ENCODE assay signal across 21 cellular contexts in the genomic region with DNA sequence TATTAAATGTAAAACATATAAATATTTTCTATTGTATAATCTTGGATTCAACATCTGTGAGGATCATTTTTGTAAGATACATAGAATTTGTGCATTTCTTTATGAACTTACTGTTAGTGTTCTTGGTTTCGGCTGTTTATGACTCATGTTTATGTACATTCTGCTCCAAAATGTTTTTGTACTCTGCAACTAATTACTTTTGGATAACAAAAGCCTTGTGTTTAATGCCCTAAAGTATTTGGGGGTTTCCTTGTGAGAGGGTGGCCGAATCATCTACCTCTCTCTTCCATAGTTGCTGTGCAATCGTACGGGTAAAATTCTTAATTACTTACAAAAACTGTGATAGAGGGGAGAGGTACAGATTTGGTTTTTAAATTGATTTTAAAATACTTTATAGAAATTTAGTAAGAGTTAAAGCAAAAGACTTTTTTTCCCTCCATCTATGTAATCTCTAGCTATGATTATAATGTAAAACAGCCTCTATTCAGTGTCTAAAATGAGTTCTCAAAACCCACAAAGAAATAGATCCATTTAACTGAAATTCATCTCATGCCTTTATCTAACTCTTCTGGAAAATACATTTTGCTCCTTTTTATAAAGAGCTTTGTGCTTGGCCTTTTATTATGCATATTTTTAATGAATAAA. TPM values are rescaled to one million over a fixed set of nuclear protein-coding genes. Genes with fewer than 3 reads are reported as not detected.
A peak's percentile ranks its signal among the peaks of the same experiment; 100 is the strongest.
DNase-seq lines count a peak whose midpoint lies in the region; ATAC-seq, FAIRE-seq and TF ChIP-seq lines count a peak whose summit lies in the region.
"Had no signal": no experiment of that assay in that cellular context is flagged by ENCODE, and none has a peak within 500 bp of the region (broad histone marks: within the 10 kb centered on the region; RNA-seq: fewer than 3 reads in every experiment).

No MANE protein-coding gene starts in this region.

- no peaks in the 10 kb centered on the region for H3K27me3 ChIP-seq in breast epithelium
- no peaks in the 10 kb centered on the region for H3K27me3 ChIP-seq in tibial nerve
- H3K27me3 ChIP-seq: Peyer's patch had no signal

- WGBS in tibial nerve, 2 donors: 46 to 56% methylated on average over 4 of the region's 4 CpGs

- peak overlapping the region; percentile 31 for H3K27ac Mint-ChIP-seq in MCF 10A (ENCODE audit: low read depth, unreplicated experiment)
- peak overlapping the region; percentile 29 to 30 for H3K27ac Mint-ChIP-seq in T-cell
- H3K27ac Mint-ChIP-seq in stimulated activated memory B cell treated with anti-CD40 and anti-IgM and Interleukin-4, amounts not matched to agents 10 μg/mL and 1 μg/mL and 100 μg/mL, for 72 hours: no peak overlapping the region

- intact Hi-C loops in MCF 10A (cut with micrococcal nuclease): no loop called here
- intact Hi-C loops in breast epithelium (cut with DNase I; ENCODE audit: low total_unique reads): no loop called here

- no peak overlapping the region for H3K4me3 Mint-ChIP-seq in MCF 10A (ENCODE audit: unreplicated experiment)
- H3K4me3 Mint-ChIP-seq in T-cell: no peak overlapping the region
- H3K4me3 Mint-ChIP-seq in stimulated activated memory B cell treated with anti-CD40 and anti-IgM and Interleukin-4, amounts not matched to agents 10 μg/mL and 1 μg/mL and 100 μg/mL, for 72 hours: no peak overlapping the region
- H3K4me3 Mint-ChIP-seq: H9 had no signal

- FAIRE-seq in frontal cortex (lab: Jason Lieb, UNC): no peak
- FAIRE-seq: D721Med, GM12892, GM18507 had no signal

- H3K4me3 ChIP-seq in breast epithelium (no peak overlapping the region), tibial nerve (no peak overlapping the region)
- H3K4me3 ChIP-seq: Peyer's patch had no signal

- H3K36me3 Mint-ChIP-seq in MCF 10A (ENCODE audit: insufficient read depth, unreplicated experiment) (peaks cover 4% of the 10 kb centered on the region), T-cell (peaks cover 15% of the 10 kb centered on the region)
- peaks cover 24% of the 10 kb centered on the region for H3K36me3 Mint-ChIP-seq in stimulated activated memory B cell treated with anti-CD40 and anti-IgM and Interleukin-4, amounts not matched to agents 10 μg/mL and 1 μg/mL and 100 μg/mL, for 72 hours

- H3K36me3 ChIP-seq in breast epithelium (no peaks in the 10 kb centered on the region), tibial nerve (no peaks in the 10 kb centered on the region)
- H3K36me3 ChIP-seq: Peyer's patch had no signal

- DNase-seq in MCF 10A (ENCODE audit: unreplicated experiment) (no peak), breast epithelium (ENCODE audit: low spot score in 2 of 2) (no peak), T-cell (no peak), fibroblast of peridontal ligament (ENCODE audit: extremely low read depth) (peak; percentile 26), tibial nerve (ENCODE audit: low spot score in 2 of 2) (no peak), frontal cortex (ENCODE audit: low spot score in 2 of 2) (no peak), NCI-H526 (lab: John Stamatoyannopoulos, UW) (no peak)
- DNase-seq: C1 segment of cervical spinal cord; CD8-positive, alpha-beta memory T cell; H9; NCI-H1092 treated with DMSO at 0.1 percent for 48 hours; NCI-H146; NCI-H2081; NCI-H2171 treated with DMSO at 0.1 percent for 48 hours; NCI-H446; NCI-H69; Peyer's patch had no signal

- H3K4me1 Mint-ChIP-seq in MCF 10A (ENCODE audit: insufficient read depth, unreplicated experiment) (peaks cover 39% of the 10 kb centered on the region), T-cell (peaks cover 81 to 83% (median 83%) of the 10 kb centered on the region in 3 donors)
- H3K4me1 Mint-ChIP-seq in stimulated activated memory B cell treated with anti-CD40 and anti-IgM and Interleukin-4, amounts not matched to agents 10 μg/mL and 1 μg/mL and 100 μg/mL, for 72 hours: peaks cover 22% of the 10 kb centered on the region

- no peak for ATAC-seq in T-cell (replicated peaks in 1 of 4)
- no peak for ATAC-seq in stimulated activated memory B cell treated with anti-CD40 and anti-IgM and Interleukin-4, amounts not matched to agents 10 μg/mL and 1 μg/mL and 100 μg/mL, for 72 hours

- no TSS peak for BruUV-seq in MCF 10A (replicated peaks; lab: Mats Ljungman, UMichigan)

- TF ChIP-seq POLR2A in breast epithelium (IDR thresholded peaks at IDR 0.05): no peak
- TF ChIP-seq POLR2A in tibial nerve (IDR thresholded peaks at IDR 0.05): no peak

- peak in 1 of 2 donors; percentile 12 for TF ChIP-seq EP300 in tibial nerve (IDR thresholded peaks at IDR 0.05)

- H3K4me1 ChIP-seq in breast epithelium (no peaks in the 10 kb centered on the region), tibial nerve (peaks cover 3 to 74% (median 17%) of the 10 kb centered on the region in 4 donors)
- H3K4me1 ChIP-seq: Peyer's patch had no signal

- H3K9me3 ChIP-seq in breast epithelium (no peaks in the 10 kb centered on the region), tibial nerve (no peaks in the 10 kb centered on the region)
- H3K9me3 ChIP-seq: Peyer's patch had no signal

- TF ChIP-seq CTCF in MCF 10A (IDR thresholded peaks at IDR 0.05; ENCODE audit: unreplicated experiment) (no peak), breast epithelium (IDR thresholded peaks at IDR 0.05) (no peak), tibial nerve (IDR thresholded peaks at IDR 0.05) (no peak)

- CTCF ChIA-PET in MCF 10A (lab: Yijun Ruan, JAX) (interaction anchor here (0.6 to 5.0 kb wide), 7 partner anchors 9 to 403 kb away, joined by 3 to 26 read pairs (median 4); no protein-coding TSS in a partner anchor), T-cell (lab: Charles Lee) (interaction anchor here (0.6 to 3.0 kb wide), 11 partner anchors 9 to 610 kb away, joined by 3 to 11 read pairs (median 5); no protein-coding TSS in a partner anchor)

- H3K9me3 Mint-ChIP-seq in MCF 10A (ENCODE audit: unreplicated experiment) (no peaks in the 10 kb centered on the region), T-cell (no peaks in the 10 kb centered on the region)
- H3K9me3 Mint-ChIP-seq in stimulated activated memory B cell treated with anti-CD40 and anti-IgM and Interleukin-4, amounts not matched to agents 10 μg/mL and 1 μg/mL and 100 μg/mL, for 72 hours: no peaks in the 10 kb centered on the region
- H3K9me3 Mint-ChIP-seq: CD8-positive, alpha-beta memory T cell; H9 had no signal

- H3K27ac ChIP-seq in breast epithelium (no peak overlapping the region), tibial nerve (peak overlapping the region; percentile 5 to 77 (median 52))
- H3K27ac ChIP-seq: Peyer's patch had no signal

- H3K27me3 Mint-ChIP-seq in MCF 10A (ENCODE audit: insufficient read depth, unreplicated experiment) (no peaks in the 10 kb centered on the region), T-cell (no peaks in the 10 kb centered on the region)
- no peaks in the 10 kb centered on the region for H3K27me3 Mint-ChIP-seq in stimulated activated memory B cell treated with anti-CD40 and anti-IgM and Interleukin-4, amounts not matched to agents 10 μg/mL and 1 μg/mL and 100 μg/mL, for 72 hours
- H3K27me3 Mint-ChIP-seq: CD8-positive, alpha-beta memory T cell had no signal

- POLR2A ChIA-PET in MCF 10A (lab: Yijun Ruan, JAX) (interaction anchor here (1.2 to 1.3 kb wide), 2 partner anchors 9 to 13 kb away, joined by 4 to 5 read pairs; no protein-coding TSS in a partner anchor), T-cell (lab: Charles Lee) (interaction anchor here in 1 of 2 donors (0.5 to 0.6 kb wide), 2 partner anchors 48 to 170 kb away, joined by 3 to 7 read pairs; no protein-coding TSS in a partner anchor)

RNA-seq across cellular contexts. Expression of a gene that starts 38.7 kb away (rescaled TPM):
- total RNA-seq in MCF 10A (2022) (4.4 TPM in 2 replicates), breast epithelium (10 to 100 TPM; 10.8 to 14.6 (median 12.9) TPM), T-cell (10 to 100 TPM; 33.4 to 48.4 (median 41.9) TPM), tibial nerve (10 to 100 TPM; 16.5 to 23.8 (median 20.2) TPM), frontal cortex (6.9 TPM)

Comparison
In these comparisons a context has a peak if more than half of its experiments do, and no peak if none do; other contexts are left out.
1. H3K27ac ChIP-seq: peak in tibial nerve (4 of 4); none in breast epithelium (0 of 2).